Comparison of ENCODE assay signal across 8 cellular contexts in the genomic region with DNA sequence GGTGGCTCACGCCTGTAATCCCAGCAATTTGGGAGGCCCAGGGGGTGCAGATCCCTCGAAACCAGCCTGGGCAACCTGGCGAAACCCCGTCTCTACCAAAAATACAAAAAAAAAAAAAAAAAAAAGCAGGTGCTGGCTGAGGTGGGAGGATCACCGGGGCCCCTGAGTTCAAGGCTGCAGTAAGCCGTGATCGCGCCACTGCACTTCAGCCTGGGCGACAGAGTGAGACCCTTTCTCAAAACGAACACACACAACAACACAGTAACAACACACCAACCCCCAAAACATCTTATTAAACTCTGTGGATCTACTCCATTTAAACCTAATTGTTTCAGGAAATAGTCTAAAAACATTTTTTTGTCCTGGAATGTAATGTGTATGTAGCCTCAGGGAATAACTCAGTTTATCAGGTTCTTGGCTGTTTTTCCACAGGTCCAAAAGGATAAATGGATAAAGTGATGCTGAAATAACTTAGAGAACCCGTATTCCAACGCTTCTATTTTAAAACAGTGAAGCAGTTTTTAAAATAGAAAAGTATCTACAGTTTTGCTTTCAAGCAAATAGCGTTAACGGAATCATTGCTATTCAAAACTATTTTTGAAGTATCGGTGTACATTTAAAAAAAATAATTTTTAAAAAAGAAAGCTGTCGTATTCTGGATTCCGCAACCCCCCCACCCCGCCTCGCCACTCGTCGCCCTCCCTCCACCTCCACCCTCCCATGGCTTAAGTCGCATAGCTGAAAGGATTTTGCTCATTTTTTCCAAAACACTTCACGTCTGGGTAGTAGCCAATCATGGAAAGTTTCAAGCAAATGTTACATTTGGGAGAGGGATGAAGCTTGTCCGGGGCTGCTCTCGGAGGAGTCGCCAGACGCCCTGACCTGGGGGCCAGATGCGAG. TPM values are rescaled to one million over a fixed set of nuclear protein-coding genes. Genes with fewer than 3 reads are reported as not detected.
DNase-seq lines count a peak whose midpoint lies in the region; ATAC-seq, FAIRE-seq and TF ChIP-seq lines count a peak whose summit lies in the region.

No MANE protein-coding gene starts in this region.

- H3K4me3 ChIP-seq in fibroblast of the aortic adventitia (ENCODE audit: low read depth, low read length), result peak overlapping the region; percentile 77

- H3K9me3 Mint-ChIP-seq in CD14-positive monocyte, result no peaks in the 10 kb centered on the region
- no peaks in the 10 kb centered on the region for H3K9me3 Mint-ChIP-seq in activated T-cell treated with anti-CD3 and anti-CD28 coated beads, Interleukin-2, amount 50 U/mL, for 24 hours

- ATAC-seq in HG03520 (IDR thresholded peaks at IDR 0.05; ENCODE audit: unreplicated experiment) (no peak), GM21390 (IDR thresholded peaks at IDR 0.05; ENCODE audit: unreplicated experiment) (no peak)

- TF ChIP-seq CTCF in CD14-positive monocyte (IDR thresholded peaks at IDR 0.05) (no peak), fibroblast of the aortic adventitia (IDR thresholded peaks at IDR 0.05; ENCODE audit: insufficient read depth, low read length) (no peak), GM13977 (IDR thresholded peaks at IDR 0.05; ENCODE audit: extremely low read depth, insufficient read depth, missing control alignments) (no peak)

- peaks cover 37% of the 10 kb centered on the region for H3K4me1 Mint-ChIP-seq in CD14-positive monocyte
- peaks cover 48% of the 10 kb centered on the region for H3K4me1 Mint-ChIP-seq in activated T-cell treated with anti-CD3 and anti-CD28 coated beads, Interleukin-2, amount 50 U/mL, for 24 hours (ENCODE audit: low read depth)

- FAIRE-seq in HTR-8/SVneo (lab: Jason Lieb, UNC), result peak; percentile 23

- no peaks in the 10 kb centered on the region for H3K27me3 Mint-ChIP-seq in CD14-positive monocyte (ENCODE audit: low read depth in 3 of 3)
- H3K27me3 Mint-ChIP-seq in activated T-cell treated with anti-CD3 and anti-CD28 coated beads, Interleukin-2, amount 50 U/mL, for 24 hours, result no peaks in the 10 kb centered on the region

- H3K4me3 Mint-ChIP-seq in CD14-positive monocyte, result peak overlapping the region; percentile 94 to 95
- peak overlapping the region; percentile 96 for H3K4me3 Mint-ChIP-seq in activated T-cell treated with anti-CD3 and anti-CD28 coated beads, Interleukin-2, amount 50 U/mL, for 24 hours

- peaks cover 0 to 3% of the 10 kb centered on the region in 2 donors for H3K36me3 Mint-ChIP-seq in CD14-positive monocyte
- H3K36me3 Mint-ChIP-seq in activated T-cell treated with anti-CD3 and anti-CD28 coated beads, Interleukin-2, amount 50 U/mL, for 24 hours (ENCODE audit: low read depth), result peaks cover 39% of the 10 kb centered on the region

- in situ Hi-C loops in GM13977 (cut with MboI; ENCODE audit: low pct_unique_long_range_greater_than_20kb, low sequenced_read_pairs, unreplicated experiment), result no loop called here

- intact Hi-C loops in CD14-positive monocyte (cut with micrococcal nuclease), result loop anchor here in 1 of 2 donors (5.0 kb wide), 2 partner anchors 143 to 738 kb away; no protein-coding TSS in a partner anchor

- H3K27ac Mint-ChIP-seq in CD14-positive monocyte, result peak overlapping the region; percentile 91 to 96 (median 94)
- H3K27ac Mint-ChIP-seq in activated T-cell treated with anti-CD3 and anti-CD28 coated beads, Interleukin-2, amount 50 U/mL, for 24 hours, result peak overlapping the region; percentile 99

- no peak for DNase-seq in CD14-positive monocyte (ENCODE audit: low spot score)
- DNase-seq in HTR-8/SVneo (ENCODE audit: insufficient read length, low spot score), result no peak
- DNase-seq in activated T-cell treated with anti-CD3 and anti-CD28 coated beads, Interleukin-2, amount 50 U/mL, for 24 hours, result no peak
- peak; percentile 61 for DNase-seq in fibroblast of the aortic adventitia (ENCODE audit: low read depth)
- DNase-seq in renal cortical epithelial cell (ENCODE audit: low read depth), result peak; percentile 54
- DNase-seq in GM13977 (ENCODE audit: low spot score), result no peak

RNA-seq across cellular contexts. Expression of gene GLS, which starts 0.9 kb away (rescaled TPM):
- polyA plus RNA-seq in CD14-positive monocyte, result 1 to 10 TPM; 6.0 to 9.0 TPM
- total RNA-seq in fibroblast of the aortic adventitia (ENCODE audit: low replicate concordance) (116 and 627 TPM in 2 replicates), renal cortical epithelial cell (1,218 and 1,910 TPM in 2 replicates)

Comparison
In these comparisons a context has a peak if more than half of its experiments do, and no peak if none do; other contexts are left out.
1. DNase-seq: peak in fibroblast of the aortic adventitia (single experiment) and renal cortical epithelial cell (single experiment); none in CD14-positive monocyte (single experiment), HTR-8/SVneo (single experiment), activated T-cell treated with anti-CD3 and anti-CD28 coated beads, Interleukin-2, amount 50 U/mL, for 24 hours (single experiment) and GM13977 (single experiment).